In the genomic region with DNA sequence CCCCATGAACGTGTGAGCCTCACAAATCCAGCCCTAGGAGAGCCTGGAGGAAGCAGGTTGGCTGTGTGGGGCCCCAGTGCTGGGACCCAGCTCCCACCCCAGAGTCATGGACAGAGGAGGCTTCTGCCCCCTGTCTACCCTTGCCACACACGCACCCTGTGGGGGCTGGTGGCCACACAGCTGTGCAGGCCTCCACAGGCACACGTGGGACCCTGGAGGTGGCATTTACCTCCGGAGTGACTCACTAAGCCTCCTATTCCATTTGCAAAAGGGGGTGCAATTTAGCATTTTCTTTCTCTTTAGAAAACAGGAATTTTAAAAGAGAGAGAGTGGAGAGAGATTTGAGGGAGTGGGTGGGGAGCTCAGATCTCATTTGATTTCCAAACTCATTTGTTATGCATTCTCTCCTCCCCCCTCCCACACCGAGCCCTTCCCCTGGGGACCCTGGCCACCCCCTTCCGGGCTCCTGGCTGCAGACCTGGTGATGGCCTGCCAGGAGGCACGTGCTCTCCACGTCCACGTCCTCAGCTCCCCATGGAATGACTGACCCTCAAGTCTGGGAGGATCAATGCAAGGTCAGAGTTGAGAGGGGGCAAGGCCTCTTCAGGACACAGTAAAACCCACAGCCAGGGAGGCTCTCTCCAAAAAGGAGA, we compare ENCODE assay signal across 1 cellular context.
TF ChIP-seq lines count a peak whose summit lies in the region.

No MANE protein-coding gene starts in this region.

TF ChIP-seq in HepG2, 621 proteins besides CTCF, POLR2A, EP300 and RAD21 (continued from another document):
- TF ChIP-seq SP5 (CRISPR knock-in tag; IDR thresholded peaks at IDR 0.05; ENCODE audit: borderline replicate concordance, low read depth) = no peak
- TF ChIP-seq, protein P1, sequence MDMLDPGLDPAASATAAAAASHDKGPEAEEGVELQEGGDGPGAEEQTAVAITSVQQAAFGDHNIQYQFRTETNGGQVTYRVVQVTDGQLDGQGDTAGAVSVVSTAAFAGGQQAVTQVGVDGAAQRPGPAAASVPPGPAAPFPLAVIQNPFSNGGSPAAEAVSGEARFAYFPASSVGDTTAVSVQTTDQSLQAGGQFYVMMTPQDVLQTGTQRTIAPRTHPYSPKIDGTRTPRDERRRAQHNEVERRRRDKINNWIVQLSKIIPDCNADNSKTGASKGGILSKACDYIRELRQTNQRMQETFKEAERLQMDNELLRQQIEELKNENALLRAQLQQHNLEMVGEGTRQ (IDR thresholded peaks at IDR 0.05; ENCODE audit: low read depth, low read length) = no peak
- TF ChIP-seq, protein P1 (CRISPR knock-in tag; IDR thresholded peaks at IDR 0.05; ENCODE audit: borderline replicate concordance) = no peak
- TF ChIP-seq, protein P2, sequence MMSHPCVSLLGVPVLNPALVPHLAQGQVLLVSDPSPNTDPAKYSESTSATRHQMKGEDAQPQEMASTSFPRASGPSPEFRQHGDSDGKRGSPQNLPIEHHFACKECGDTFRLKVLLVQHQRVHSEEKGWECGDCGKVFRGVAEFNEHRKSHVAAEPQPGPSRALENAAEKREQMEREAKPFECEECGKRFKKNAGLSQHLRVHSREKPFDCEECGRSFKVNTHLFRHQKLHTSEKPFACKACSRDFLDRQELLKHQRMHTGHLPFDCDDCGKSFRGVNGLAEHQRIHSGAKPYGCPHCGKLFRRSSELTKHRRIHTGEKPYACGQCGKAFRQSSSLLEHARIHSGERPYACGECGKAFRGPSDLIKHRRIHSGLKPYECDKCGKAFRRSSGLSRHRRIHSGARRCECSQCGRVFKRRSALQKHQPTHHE (CRISPR knock-in tag; IDR thresholded peaks at IDR 0.05; ENCODE audit: borderline replicate concordance) = no peak
- TF ChIP-seq SUZ12 (IDR thresholded peaks at IDR 0.05; ENCODE audit: low read depth, low read length) = no peak
- no peak for TF ChIP-seq ZSCAN12 (CRISPR knock-in tag; IDR thresholded peaks at IDR 0.05)
- TF ChIP-seq, protein P3, sequence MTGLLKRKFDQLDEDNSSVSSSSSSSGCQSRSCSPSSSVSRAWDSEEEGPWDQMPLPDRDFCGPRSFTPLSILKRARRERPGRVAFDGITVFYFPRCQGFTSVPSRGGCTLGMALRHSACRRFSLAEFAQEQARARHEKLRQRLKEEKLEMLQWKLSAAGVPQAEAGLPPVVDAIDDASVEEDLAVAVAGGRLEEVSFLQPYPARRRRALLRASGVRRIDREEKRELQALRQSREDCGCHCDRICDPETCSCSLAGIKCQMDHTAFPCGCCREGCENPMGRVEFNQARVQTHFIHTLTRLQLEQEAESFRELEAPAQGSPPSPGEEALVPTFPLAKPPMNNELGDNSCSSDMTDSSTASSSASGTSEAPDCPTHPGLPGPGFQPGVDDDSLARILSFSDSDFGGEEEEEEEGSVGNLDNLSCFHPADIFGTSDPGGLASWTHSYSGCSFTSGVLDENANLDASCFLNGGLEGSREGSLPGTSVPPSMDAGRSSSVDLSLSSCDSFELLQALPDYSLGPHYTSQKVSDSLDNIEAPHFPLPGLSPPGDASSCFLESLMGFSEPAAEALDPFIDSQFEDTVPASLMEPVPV (CRISPR knock-in tag; IDR thresholded peaks at IDR 0.05) = no peak
- no peak for TF ChIP-seq GTF2F1 (IDR thresholded peaks at IDR 0.05; ENCODE audit: low read length)
- TF ChIP-seq ZNF747 (CRISPR knock-in tag; IDR thresholded peaks at IDR 0.05; ENCODE audit: borderline replicate concordance) = no peak
- TF ChIP-seq ZFP41 (CRISPR knock-in tag; IDR thresholded peaks at IDR 0.05; ENCODE audit: borderline replicate concordance) = no peak
- no peak for TF ChIP-seq ZFYVE20 (CRISPR knock-in tag; IDR thresholded peaks at IDR 0.05; ENCODE audit: borderline replicate concordance, low read depth)
- no peak for TF ChIP-seq RELA (CRISPR knock-in tag; IDR thresholded peaks at IDR 0.05)
- TF ChIP-seq CCDC6 (CRISPR knock-in tag; IDR thresholded peaks at IDR 0.05) = no peak
- TF ChIP-seq ZNF232 (CRISPR knock-in tag; IDR thresholded peaks at IDR 0.05; ENCODE audit: borderline replicate concordance) = no peak
